8 cellular contexts compared by ENCODE assay signal in genomic region chr4:109702950-109703663, GRCh38. TPM values are rescaled to one million over a fixed set of nuclear protein-coding genes. Genes with fewer than 3 reads are reported as not detected.
DNase-seq lines count a peak whose midpoint lies in the region; TF ChIP-seq lines count a peak whose summit lies in the region.

CASP6 (minus strand) TSS chr4:109703445; CDS start chr4:109703395, 50 bp downstream.

- H3K9me3 ChIP-seq in GM23248 (ENCODE audit: low read depth) (no peaks in the 10 kb centered on the region), neural cell (ENCODE audit: low read length) (no peaks in the 10 kb centered on the region), stomach smooth muscle (ENCODE audit: control insufficient read depth in 2 of 2, low read length in 2 of 2) (no peaks in the 10 kb centered on the region)

- H3K27ac ChIP-seq in GM23248 (peak within 1 kb of the TSS; percentile 60), neural cell (ENCODE audit: low read length) (no peak within 1 kb of the TSS), stomach smooth muscle (ENCODE audit: low read length) (peak within 1 kb of the TSS; percentile 46)

- in situ Hi-C loops in GM23248 (cut with MboI), result no loop called here

- H3K4me1 ChIP-seq in GM23248 (ENCODE audit: insufficient read depth) (peaks cover 12% of the 10 kb centered on the region; the same call in 1 of the 2 replicates), stomach smooth muscle (ENCODE audit: control insufficient read depth, insufficient read depth, low read length) (peaks cover 9% of the 10 kb centered on the region)

- H3K4me2 ChIP-seq in GM23248 (ENCODE audit: unreplicated experiment) (peak within 1 kb of the TSS; percentile 82), neural cell (ENCODE audit: low read length) (peak within 1 kb of the TSS; percentile 59)

- H3K4me3 ChIP-seq in GM23248 (peak within 1 kb of the TSS; percentile 83), fibroblast of villous mesenchyme (ENCODE audit: low read depth, low read length) (peak within 1 kb of the TSS; percentile 84), neural cell (ENCODE audit: low read length) (peak within 1 kb of the TSS; percentile 94), stomach smooth muscle (ENCODE audit: low read length in 2 of 2) (peak within 1 kb of the TSS; percentile 53 to 93)

- peak; percentile 67 for TF ChIP-seq RAD21 in neural cell (conservative IDR thresholded peaks at IDR 0.05)

- WGBS in GM23248 (ENCODE audit: low coverage in 1 of 2, low lambda C conversion rate in 2 of 2, missing lambda C conversion rate in 2 of 2), 2 experiments, result 1% methylated on average over 68 to 72 of the region's 72 CpGs

- TF ChIP-seq EP300 in neural cell (conservative IDR thresholded peaks at IDR 0.05; ENCODE audit: poor library complexity, severe bottlenecking), result peak; percentile 25

- H4K20me1 ChIP-seq in GM23248 (ENCODE audit: insufficient read depth) (no peaks in the 10 kb centered on the region), neural cell (ENCODE audit: insufficient read depth) (no peaks in the 10 kb centered on the region)

- H3K79me2 ChIP-seq in GM23248 (ENCODE audit: insufficient read depth) (peaks cover 26% of the 10 kb centered on the region), neural cell (replicated peaks; ENCODE audit: insufficient read depth, low read length) (no peaks in the 10 kb centered on the region)

- H3K9me2 ChIP-seq in GM23248 (ENCODE audit: insufficient read depth) (no peaks in the 10 kb centered on the region), neural cell (ENCODE audit: insufficient read depth, low read length) (no peaks in the 10 kb centered on the region)

- TF ChIP-seq CTCF in fibroblast of villous mesenchyme (IDR thresholded peaks at IDR 0.05; ENCODE audit: insufficient read depth, low read depth, low read length) (peak; percentile 71), neural cell (IDR thresholded peaks at IDR 0.05; ENCODE audit: poor library complexity, severe bottlenecking) (peak; percentile 83)

- H3F3A ChIP-seq in GM23248 (ENCODE audit: insufficient read depth) (peaks cover 11% of the 10 kb centered on the region), neural cell (ENCODE audit: insufficient read depth, low read length, poor library complexity, severe bottlenecking) (no peaks in the 10 kb centered on the region)

- H3K9ac ChIP-seq in GM23248 (peak within 1 kb of the TSS; percentile 81), neural cell (ENCODE audit: low read length) (peak within 1 kb of the TSS; percentile 74), stomach smooth muscle (ENCODE audit: low read length in 2 of 2) (peak within 1 kb of the TSS; percentile 66 to 78)

- H2AFZ ChIP-seq in GM23248 (peak within 1 kb of the TSS; percentile 98), neural cell (ENCODE audit: low read depth, low read length) (peak within 1 kb of the TSS; percentile 80)

- H3K27me3 ChIP-seq in GM23248 (replicated peaks; ENCODE audit: insufficient read depth) (no peaks in the 10 kb centered on the region), neural cell (ENCODE audit: insufficient read depth, low read depth, low read length) (no peaks in the 10 kb centered on the region), stomach smooth muscle (ENCODE audit: control insufficient read depth in 1 of 2, insufficient read depth in 2 of 2, low read length in 2 of 2) (no peaks in the 10 kb centered on the region)

- H3K36me3 ChIP-seq in GM23248 (ENCODE audit: low read depth) (no peaks in the 10 kb centered on the region), neural cell (ENCODE audit: insufficient read depth, low read length) (no peaks in the 10 kb centered on the region), stomach smooth muscle (ENCODE audit: control insufficient read depth in 2 of 2, insufficient read depth in 2 of 2, low read length in 2 of 2) (no peaks in the 10 kb centered on the region)

- peak; percentile 76 for DNase-seq in ELR (ENCODE audit: low read depth)
- DNase-seq in GM23248, result peak; percentile 90
- peak; percentile 77 to 79 for DNase-seq in Kasumi-1 (lab: John Stamatoyannopoulos, UW)
- peak; percentile 9 for DNase-seq in SHP77 treated with DMSO at 0.1 percent for 48 hours (lab: John Stamatoyannopoulos, UW)
- DNase-seq in activated gamma-delta T cell treated with Interleukin-2 at 50 U/mL for 16 hours, result peak; percentile 61
- peak; percentile 73 for DNase-seq in fibroblast of villous mesenchyme (ENCODE audit: low read depth)

TF ChIP-seq in neural cell, 6 proteins besides CTCF, POLR2A, EP300 and RAD21:
- peak; percentile 37 for TF ChIP-seq MXI1 (conservative IDR thresholded peaks at IDR 0.05; ENCODE audit: poor library complexity, severe bottlenecking)
- TF ChIP-seq EZH2 (IDR thresholded peaks at IDR 0.05; ENCODE audit: borderline replicate concordance, insufficient read depth, low read length, poor library complexity, severe bottlenecking), result no peak
- peak; percentile 13 for TF ChIP-seq POLR2AphosphoS5 (IDR thresholded peaks at IDR 0.05)
- TF ChIP-seq TAF1 (IDR thresholded peaks at IDR 0.05; ENCODE audit: low read depth), result peak; percentile 59
- peak; percentile 76 for TF ChIP-seq SMC3 (conservative IDR thresholded peaks at IDR 0.05; ENCODE audit: poor library complexity)
- TF ChIP-seq, protein P1, sequence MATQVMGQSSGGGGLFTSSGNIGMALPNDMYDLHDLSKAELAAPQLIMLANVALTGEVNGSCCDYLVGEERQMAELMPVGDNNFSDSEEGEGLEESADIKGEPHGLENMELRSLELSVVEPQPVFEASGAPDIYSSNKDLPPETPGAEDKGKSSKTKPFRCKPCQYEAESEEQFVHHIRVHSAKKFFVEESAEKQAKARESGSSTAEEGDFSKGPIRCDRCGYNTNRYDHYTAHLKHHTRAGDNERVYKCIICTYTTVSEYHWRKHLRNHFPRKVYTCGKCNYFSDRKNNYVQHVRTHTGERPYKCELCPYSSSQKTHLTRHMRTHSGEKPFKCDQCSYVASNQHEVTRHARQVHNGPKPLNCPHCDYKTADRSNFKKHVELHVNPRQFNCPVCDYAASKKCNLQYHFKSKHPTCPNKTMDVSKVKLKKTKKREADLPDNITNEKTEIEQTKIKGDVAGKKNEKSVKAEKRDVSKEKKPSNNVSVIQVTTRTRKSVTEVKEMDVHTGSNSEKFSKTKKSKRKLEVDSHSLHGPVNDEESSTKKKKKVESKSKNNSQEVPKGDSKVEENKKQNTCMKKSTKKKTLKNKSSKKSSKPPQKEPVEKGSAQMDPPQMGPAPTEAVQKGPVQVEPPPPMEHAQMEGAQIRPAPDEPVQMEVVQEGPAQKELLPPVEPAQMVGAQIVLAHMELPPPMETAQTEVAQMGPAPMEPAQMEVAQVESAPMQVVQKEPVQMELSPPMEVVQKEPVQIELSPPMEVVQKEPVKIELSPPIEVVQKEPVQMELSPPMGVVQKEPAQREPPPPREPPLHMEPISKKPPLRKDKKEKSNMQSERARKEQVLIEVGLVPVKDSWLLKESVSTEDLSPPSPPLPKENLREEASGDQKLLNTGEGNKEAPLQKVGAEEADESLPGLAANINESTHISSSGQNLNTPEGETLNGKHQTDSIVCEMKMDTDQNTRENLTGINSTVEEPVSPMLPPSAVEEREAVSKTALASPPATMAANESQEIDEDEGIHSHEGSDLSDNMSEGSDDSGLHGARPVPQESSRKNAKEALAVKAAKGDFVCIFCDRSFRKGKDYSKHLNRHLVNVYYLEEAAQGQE (IDR thresholded peaks at IDR 0.05; ENCODE audit: borderline replicate concordance), result no peak

RNA-seq across cellular contexts. Expression of gene CASP6, which starts in this region (rescaled TPM):
- total RNA-seq in GM23248 (2014; rRNA removed; shearing (Covaris generic)), result 15.4 and 15.8 TPM in 2 replicates
- polyA plus RNA-seq in GM23248 (2016; fragmentation: Nextera tagmentation; extraction: Ambion mirVana) (18.5 and 27.3 TPM in 2 replicates), neural cell (5.1 and 9.5 TPM in 2 replicates)
- 22.2 and 26.3 TPM in 2 replicates for total RNA-seq in fibroblast of villous mesenchyme
- polyA minus RNA-seq in neural cell, result 12.3 and 12.4 TPM in 2 replicates

Comparison
In these comparisons a context has a peak if more than half of its experiments do, and no peak if none do; other contexts are left out.
1. DNase-seq: peak in every context shown above with its lines; median percentile 90 in GM23248; 78 in Kasumi-1; 76 in ELR; 73 in fibroblast of villous mesenchyme; 61 in activated gamma-delta T cell treated with Interleukin-2 at 50 U/mL for 16 hours; 9 in SHP77 treated with DMSO at 0.1 percent for 48 hours.